Comparison of ENCODE assay signal across 1 cellular context in genomic region chr19:38284422-38284821, GRCh38.
TF ChIP-seq lines count a peak whose summit lies in the region.

No MANE protein-coding gene starts in this region.

TF ChIP-seq in IMR-90, 13 proteins besides CTCF, POLR2A, EP300 and RAD21:
- no peak for TF ChIP-seq RCOR1 (IDR thresholded peaks at IDR 0.05; ENCODE audit: insufficient replicate concordance, low read length)
- TF ChIP-seq NFE2L2 (IDR thresholded peaks at IDR 0.05; ENCODE audit: low read depth, low read length): no peak
- no peak for TF ChIP-seq BHLHE40 (IDR thresholded peaks at IDR 0.05; ENCODE audit: low read depth, low read length)
- no peak for TF ChIP-seq RFX5 (IDR thresholded peaks at IDR 0.05; ENCODE audit: low read depth, low read length)
- TF ChIP-seq SMC3 (IDR thresholded peaks at IDR 0.05; ENCODE audit: low read depth, low read length): no peak
- TF ChIP-seq, protein P1, sequence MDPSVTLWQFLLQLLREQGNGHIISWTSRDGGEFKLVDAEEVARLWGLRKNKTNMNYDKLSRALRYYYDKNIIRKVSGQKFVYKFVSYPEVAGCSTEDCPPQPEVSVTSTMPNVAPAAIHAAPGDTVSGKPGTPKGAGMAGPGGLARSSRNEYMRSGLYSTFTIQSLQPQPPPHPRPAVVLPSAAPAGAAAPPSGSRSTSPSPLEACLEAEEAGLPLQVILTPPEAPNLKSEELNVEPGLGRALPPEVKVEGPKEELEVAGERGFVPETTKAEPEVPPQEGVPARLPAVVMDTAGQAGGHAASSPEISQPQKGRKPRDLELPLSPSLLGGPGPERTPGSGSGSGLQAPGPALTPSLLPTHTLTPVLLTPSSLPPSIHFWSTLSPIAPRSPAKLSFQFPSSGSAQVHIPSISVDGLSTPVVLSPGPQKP (IDR thresholded peaks at IDR 0.05; ENCODE audit: borderline replicate concordance, low read depth, low read length): no peak
